In the genomic region with DNA sequence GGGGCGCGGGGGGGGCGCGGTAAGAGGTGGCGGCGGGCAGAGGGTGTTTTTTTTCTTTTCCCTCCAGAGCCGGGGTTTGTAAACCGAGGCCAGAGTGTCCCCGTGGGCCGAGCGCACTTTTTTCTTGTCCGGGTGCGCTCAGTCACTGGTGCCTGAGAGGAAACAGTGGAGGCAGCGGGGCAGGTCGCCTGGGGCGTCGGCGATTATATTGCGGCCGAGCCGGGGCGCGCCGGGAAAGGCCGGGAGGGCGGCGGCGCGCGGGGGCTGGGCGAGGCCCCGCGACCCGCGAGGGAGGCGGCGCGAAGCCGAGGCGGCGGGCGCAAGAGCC, we compare ENCODE assay signal across 10 cellular contexts. TPM values are rescaled to one million over a fixed set of nuclear protein-coding genes. Genes with fewer than 3 reads are reported as not detected.
A peak's percentile ranks its signal among the peaks of the same experiment; 100 is the strongest.
DNase-seq lines count a peak whose midpoint lies in the region; ATAC-seq and TF ChIP-seq lines count a peak whose summit lies in the region.
"Had no signal": no experiment of that assay in that cellular context is flagged by ENCODE, and none has a peak within 500 bp of the region (broad histone marks: within the 10 kb centered on the region; RNA-seq: fewer than 3 reads in every experiment).

No MANE protein-coding gene starts in this region.

- WGBS in gastroesophageal sphincter (ENCODE audit: low coverage in 1 of 2), 2 donors: no CpG with 5 or more reads among the region's 42 CpGs

- H3K4me3 ChIP-seq in RWPE2 (ENCODE audit: severe bottlenecking) (peak overlapping the region; percentile 96), gastroesophageal sphincter (peak overlapping the region; percentile 13 to 57), gastrocnemius medialis (peak overlapping the region; percentile 57 to 77 (median 68))

- H3K36me3 ChIP-seq in ES-I3 (ENCODE audit: insufficient read depth, low read length): no peaks in the 10 kb centered on the region
- no peaks in the 10 kb centered on the region for H3K36me3 ChIP-seq in RWPE2 (ENCODE audit: low read depth)
- H3K36me3 ChIP-seq in gastroesophageal sphincter: no peaks in the 10 kb centered on the region
- no peaks in the 10 kb centered on the region for H3K36me3 ChIP-seq in gastrocnemius medialis

- DNase-seq in RWPE2 (ENCODE audit: low spot score) (no peak), gastrocnemius medialis (no peak), hypothalamus (lab: John Stamatoyannopoulos, UW) (no peak), NCI-H187 (lab: John Stamatoyannopoulos, UW) (no peak)

- H3K27me3 ChIP-seq in RWPE2 (ENCODE audit: insufficient read depth, poor library complexity, severe bottlenecking): no peaks in the 10 kb centered on the region
- H3K27me3 ChIP-seq in gastroesophageal sphincter: peaks cover 100% of the 10 kb centered on the region
- H3K27me3 ChIP-seq in gastrocnemius medialis: peaks cover 0 to 55% (median 36%) of the 10 kb centered on the region in 3 donors

- H3K4me1 ChIP-seq in ES-I3 (ENCODE audit: insufficient read depth, low read length) (0 out of 2 replicates have a peak, but pooled peaks cover 3% of the 10 kb centered on the region), RWPE2 (ENCODE audit: insufficient read depth, poor library complexity, severe bottlenecking) (peaks cover 5% of the 10 kb centered on the region), gastroesophageal sphincter (peaks cover 0 to 45% (median 9%) of the 10 kb centered on the region in 3 donors), gastrocnemius medialis (peaks cover 3 to 6% of the 10 kb centered on the region in 2 donors)

- peak overlapping the region; percentile 28; the same call in 1 of the 2 replicates for H3K9ac ChIP-seq in ES-I3 (ENCODE audit: low read depth, low read length)

- ATAC-seq in RWPE2 (ENCODE audit: low read depth) (peak; percentile 9; the same call in 2 of the 3 replicates), gastroesophageal sphincter (no peak), gastrocnemius medialis (peak; percentile 37 to 59), GM21619 (IDR thresholded peaks at IDR 0.05; ENCODE audit: unreplicated experiment) (no peak)
- ATAC-seq in activated CD4-positive, CD25-positive, alpha-beta regulatory T cell treated with anti-CD3 and anti-CD28 coated beads, Interleukin-2, amount 50 U/mL, for 24 hours: no peak
- ATAC-seq: stimulated activated memory B cell treated with anti-CD40 and anti-IgM and Interleukin-4, amounts not matched to agents 10 μg/mL and 1 μg/mL and 100 μg/mL, for 72 hours had no signal

- TF ChIP-seq POLR2A in gastroesophageal sphincter (IDR thresholded peaks at IDR 0.05): no peak
- TF ChIP-seq POLR2A in gastrocnemius medialis (IDR thresholded peaks at IDR 0.05): no peak

- intact Hi-C loops in gastrocnemius medialis (cut with DNase I; ENCODE audit: low total_unique reads): loop anchor here (2.0 to 10.0 kb wide), 6 partner anchors 59 to 1015 kb away; a partner anchor contains a TSS

- H3K27ac ChIP-seq in RWPE2 (ENCODE audit: poor library complexity, severe bottlenecking) (peak overlapping the region; percentile 65), gastroesophageal sphincter (peak overlapping the region in 3 of 4 donors; percentile 68 to 84 (median 77)), gastrocnemius medialis (peak overlapping the region; percentile 83 to 95 (median 86))

- H3K9me3 ChIP-seq in ES-I3 (ENCODE audit: control insufficient read depth, insufficient read depth, low read length) (no peaks in the 10 kb centered on the region), RWPE2 (ENCODE audit: severe bottlenecking) (no peaks in the 10 kb centered on the region), gastroesophageal sphincter (no peaks in the 10 kb centered on the region), gastrocnemius medialis (no peaks in the 10 kb centered on the region)

- in situ Hi-C loops in gastrocnemius medialis (cut with MboI; ENCODE audit: low sequenced_read_pairs in 4 of 4): loop anchor here (5.0 to 25.0 kb wide), 8 partner anchors 323 to 1033 kb away; no protein-coding TSS in a partner anchor

- TF ChIP-seq CTCF in RWPE2 (IDR thresholded peaks at IDR 0.05; ENCODE audit: poor library complexity, severe bottlenecking): no peak
- TF ChIP-seq CTCF in gastroesophageal sphincter (IDR thresholded peaks at IDR 0.05): no peak
- TF ChIP-seq CTCF in gastrocnemius medialis (IDR thresholded peaks at IDR 0.05 in 4 of 5, conservative IDR thresholded peaks at IDR 0.05 in 1 of 5): no peak

- TF ChIP-seq EP300 in gastroesophageal sphincter (IDR thresholded peaks at IDR 0.05): no peak

RNA-seq across cellular contexts. Expression of a gene that starts 0.3 kb away (rescaled TPM):
- total RNA-seq in gastroesophageal sphincter (1 to 10 TPM; 2.3 to 6.9 (median 3.4) TPM), gastrocnemius medialis (10 to 100 TPM in 1 of 4 donors, 1 to 10 TPM in 3; 4.0 to 12.0 (median 7.2) TPM)

RNA-seq across cellular contexts. Expression of a gene that starts 7.3 kb away (rescaled TPM):
- total RNA-seq in gastroesophageal sphincter (1 to 10 TPM in 2 of 4 donors, under 1 TPM in 2; 0.47 to 2.9 (median 1.2) TPM), gastrocnemius medialis (1 to 10 TPM in 2 of 4 donors, under 1 TPM in 2; 0.33 to 1.8 (median 0.78) TPM)
- total RNA-seq: liver had no signal

RNA-seq across cellular contexts. Expression of a gene that starts 13.2 kb away (rescaled TPM):
- under 1 TPM in 3 of 4 donors, not detected in 1; 0.31 to 0.67 (median 0.52) TPM for total RNA-seq in gastroesophageal sphincter
- total RNA-seq in gastrocnemius medialis: under 1 TPM in 1 of 4 donors, not detected in 3; 0.15 TPM
- total RNA-seq: liver had no signal

RNA-seq across cellular contexts. Expression of a gene that starts 21.6 kb away (rescaled TPM):
- total RNA-seq in gastroesophageal sphincter (1 to 10 TPM in 2 of 4 donors, under 1 TPM in 1, not detected in 1; 0.69 to 3.6 (median 1.3) TPM), gastrocnemius medialis (1 to 10 TPM in 1 of 4 donors, under 1 TPM in 1, not detected in 2; 0.29 to 1.4 TPM)
- total RNA-seq: liver had no signal

RNA-seq across cellular contexts. Expression of a gene that starts 22.7 kb away (rescaled TPM):
- not detected for total RNA-seq in gastroesophageal sphincter
- under 1 TPM in 1 of 4 donors, not detected in 3; 0.24 TPM for total RNA-seq in gastrocnemius medialis
- total RNA-seq: liver had no signal

Comparison
In these comparisons a context has a peak if more than half of its experiments do, and no peak if none do; other contexts are left out.
1. ATAC-seq: peak in RWPE2 (single experiment) and gastrocnemius medialis (2 of 2); none in gastroesophageal sphincter (single experiment), GM21619 (single experiment) and activated CD4-positive, CD25-positive, alpha-beta regulatory T cell treated with anti-CD3 and anti-CD28 coated beads, Interleukin-2, amount 50 U/mL, for 24 hours (0 of 2).
2. H3K4me3 ChIP-seq: peak in every context shown above with its lines; median percentile 96 in RWPE2; 68 in gastrocnemius medialis; 35 in gastroesophageal sphincter.
3. Peak in every context shown above with its lines, with median percentiles within 50 percentile points of each other: H3K27ac ChIP-seq.